ENCODE assay signal across 9 cellular contexts in the genomic region with DNA sequence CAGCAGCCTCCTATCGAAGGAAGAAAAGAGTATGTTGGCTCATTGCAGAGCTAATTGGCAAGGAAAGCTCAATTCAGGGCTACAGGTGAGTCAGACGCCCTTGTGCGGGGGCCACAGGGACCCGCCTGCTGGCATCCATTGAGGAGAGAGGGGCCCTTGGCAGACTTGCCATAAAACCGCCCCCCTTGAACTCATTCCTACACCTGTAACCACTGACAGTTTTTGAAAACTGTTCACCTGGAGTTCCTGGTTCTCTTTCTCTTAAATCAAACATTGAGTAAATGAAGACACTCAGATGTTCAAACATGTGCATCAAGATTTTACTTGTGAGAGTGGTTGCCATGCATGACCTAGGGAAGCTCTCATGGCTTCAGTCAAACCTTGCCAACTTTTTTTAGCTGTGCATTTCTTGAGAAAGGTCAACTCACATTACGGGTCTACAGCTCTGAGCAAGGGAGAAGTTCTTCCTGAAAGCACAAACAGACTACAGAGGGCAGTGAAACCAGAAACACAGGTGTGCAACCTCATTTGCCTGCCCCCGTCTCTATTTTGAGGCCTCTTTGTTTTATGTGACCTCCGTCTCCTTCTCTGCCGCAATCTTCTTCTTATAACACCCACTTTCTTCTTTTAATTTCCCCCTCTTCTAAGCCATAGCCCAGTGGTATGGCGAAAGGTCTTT.
DNase-seq lines count a peak whose midpoint lies in the region; ATAC-seq, FAIRE-seq and TF ChIP-seq lines count a peak whose summit lies in the region.
"Had no signal": no experiment of that assay in that cellular context is flagged by ENCODE, and none has a peak within 500 bp of the region (broad histone marks: within the 10 kb centered on the region; RNA-seq: fewer than 3 reads in every experiment).

No MANE protein-coding gene starts in this region.

- H3K9ac ChIP-seq in HepG2 (ENCODE audit: insufficient read depth, low read depth, low read length): no peak overlapping the region

- H3K36me3 Mint-ChIP-seq in activated naive CD8-positive, alpha-beta T cell treated with anti-CD3 and anti-CD28 coated beads for 36 hours: no peaks in the 10 kb centered on the region

- TF ChIP-seq EP300 in HepG2 (IDR thresholded peaks at IDR 0.05; ENCODE audit: low read depth in 2 of 2, low read length in 2 of 2) (no peak), HepG2 (CRISPR knock-in tag; IDR thresholded peaks at IDR 0.05; ENCODE audit: borderline replicate concordance) (no peak)

- no peaks in the 10 kb centered on the region for H3K36me3 ChIP-seq in HepG2 (replicated peaks in 1 of 2; ENCODE audit: control insufficient read depth in 1 of 2, insufficient read depth in 2 of 2, low read length in 2 of 2)
- no peaks in the 10 kb centered on the region for H3K36me3 ChIP-seq in pancreas

- FAIRE-seq in GM19239 (lab: Jason Lieb, UNC): no peak
- FAIRE-seq in HepG2 (lab: Jason Lieb, UNC): no peak
- no peak for FAIRE-seq in pancreas (lab: Jason Lieb, UNC)

- ATAC-seq in HG03103 (IDR thresholded peaks at IDR 0.05; ENCODE audit: low read depth, unreplicated experiment): peak; percentile 66
- no peak for ATAC-seq in HepG2
- no peak for ATAC-seq in omental fat pad (ENCODE audit: low FRiP score)
- no peak for ATAC-seq in pancreas

- peaks cover 16% of the 10 kb centered on the region for H3K4me1 Mint-ChIP-seq in activated naive CD8-positive, alpha-beta T cell treated with anti-CD3 and anti-CD28 coated beads for 36 hours
- H3K4me1 Mint-ChIP-seq: neural crest cell had no signal

- no peak for TF ChIP-seq CTCF in C4-2B (conservative IDR thresholded peaks at IDR 0.05)
- TF ChIP-seq CTCF in HepG2 (CRISPR knock-in tag; IDR thresholded peaks at IDR 0.05): no peak
- TF ChIP-seq CTCF in omental fat pad (IDR thresholded peaks at IDR 0.05): no peak
- TF ChIP-seq CTCF in pancreas (IDR thresholded peaks at IDR 0.05): no peak

- POLR2A ChIA-PET in HepG2 (lab: Yijun Ruan, JAX): no interaction called here

- 89% methylated on average over 10 of the region's 10 CpGs for WGBS in HepG2 (ENCODE audit: low lambda C conversion rate)
- 88 to 93% methylated on average over 10 of the region's 10 CpGs for WGBS in pancreas, 2 donors

- in situ Hi-C loops in HepG2 (cut with HindIII; ENCODE audit: extremely low pct_ligation_motif_present, low pct_unique_long_range_greater_than_20kb): no loop called here

- no peaks in the 10 kb centered on the region for H4K20me1 ChIP-seq in HepG2 (ENCODE audit: insufficient read depth, low read length)

- H3K4me3 ChIP-seq in HepG2 (replicated peaks in 1 of 3; ENCODE audit: insufficient read depth in 1 of 3, low read depth in 2 of 3, low read length in 3 of 3) (no peak overlapping the region), pancreas (no peak overlapping the region)

- H3K4me1 ChIP-seq in HepG2 (ENCODE audit: insufficient read depth, low read length) (no peaks in the 10 kb centered on the region), pancreas (peaks cover 0 to 14% (median 0%) of the 10 kb centered on the region in 3 donors)

- H2AFZ ChIP-seq in HepG2 (ENCODE audit: low read length): no peak overlapping the region

- H3K4me3 Mint-ChIP-seq in activated naive CD8-positive, alpha-beta T cell treated with anti-CD3 and anti-CD28 coated beads for 36 hours: peak overlapping the region; percentile 16
- H3K4me3 Mint-ChIP-seq: neural crest cell had no signal

- H3K9me3 ChIP-seq in HepG2 (ENCODE audit: low read length) (no peaks in the 10 kb centered on the region), pancreas (no peaks in the 10 kb centered on the region)

- peak overlapping the region; percentile 43 for H3K27ac ChIP-seq in C4-2B
- no peak overlapping the region for H3K27ac ChIP-seq in HepG2 (ENCODE audit: extremely low read length, insufficient read depth, low read length)
- no peak overlapping the region for H3K27ac ChIP-seq in pancreas

- H3K27me3 Mint-ChIP-seq in activated naive CD8-positive, alpha-beta T cell treated with anti-CD3 and anti-CD28 coated beads for 36 hours: peaks cover 4% of the 10 kb centered on the region

- no peak overlapping the region for H3K4me2 ChIP-seq in HepG2 (ENCODE audit: low read depth, low read length)

- peak overlapping the region; percentile 71 for H3K27ac Mint-ChIP-seq in activated naive CD8-positive, alpha-beta T cell treated with anti-CD3 and anti-CD28 coated beads for 36 hours

- intact Hi-C loops in HepG2 (cut with micrococcal nuclease; ENCODE audit: unreplicated experiment): no loop called here
- intact Hi-C loops in pancreas (cut with DNase I): no loop called here

- no peak for TF ChIP-seq POLR2A in HepG2 (IDR thresholded peaks at IDR 0.05; ENCODE audit: insufficient read depth in 1 of 2, low read depth in 2 of 2, low read length in 2 of 2)

- H3K27me3 ChIP-seq in HepG2 (ENCODE audit: control insufficient read depth in 1 of 2, insufficient read depth in 2 of 2, low read length in 2 of 2) (no peaks in the 10 kb centered on the region), pancreas (no peaks in the 10 kb centered on the region)

- no peaks in the 10 kb centered on the region for H3K9me3 Mint-ChIP-seq in activated naive CD8-positive, alpha-beta T cell treated with anti-CD3 and anti-CD28 coated beads for 36 hours
- H3K9me3 Mint-ChIP-seq: neural crest cell had no signal

- TF ChIP-seq RAD21 in HepG2 (CRISPR knock-in tag; IDR thresholded peaks at IDR 0.05): no peak

- DNase-seq in GM19239 (ENCODE audit: insufficient read length, low spot score) (peak; percentile 54), HepG2 (ENCODE audit: low spot score) (no peak), A172 (ENCODE audit: low spot score) (no peak), omental fat pad (ENCODE audit: low spot score) (no peak), pancreas (no peak)
- no peak for DNase-seq in activated naive CD8-positive, alpha-beta T cell treated with anti-CD3 and anti-CD28 coated beads for 36 hours

- no TSS peak for BruUV-seq in HepG2 (replicated peaks; lab: Mats Ljungman, UMichigan)

- CTCF ChIA-PET in HepG2 (lab: Yijun Ruan, JAX; ENCODE audit: low intra/inter-chr PET ratio, low total read pairs): no interaction called here

- no peaks in the 10 kb centered on the region for H3K79me2 ChIP-seq in HepG2 (ENCODE audit: insufficient read depth, low read length)

TF ChIP-seq in HepG2, 621 proteins besides CTCF, POLR2A, EP300 and RAD21:
- TF ChIP-seq ZNF75D (CRISPR knock-in tag; IDR thresholded peaks at IDR 0.05; ENCODE audit: borderline replicate concordance) (no peak), ZBTB38 (CRISPR knock-in tag; IDR thresholded peaks at IDR 0.05) (no peak), WIZ (CRISPR knock-in tag; IDR thresholded peaks at IDR 0.05) (no peak), ZNF530 (CRISPR knock-in tag; IDR thresholded peaks at IDR 0.05; ENCODE audit: low read depth) (no peak), KLF9 (CRISPR knock-in tag; IDR thresholded peaks at IDR 0.05; ENCODE audit: low read depth) (no peak), ZNF780A (CRISPR knock-in tag; IDR thresholded peaks at IDR 0.05) (no peak), KLF12 (CRISPR knock-in tag; IDR thresholded peaks at IDR 0.05; ENCODE audit: borderline replicate concordance) (no peak), KLF11 (CRISPR knock-in tag; IDR thresholded peaks at IDR 0.05) (no peak), TCF12 (IDR thresholded peaks at IDR 0.05) (no peak), TCF12 (CRISPR knock-in tag; IDR thresholded peaks at IDR 0.05) (no peak), SAP130 (CRISPR knock-in tag; IDR thresholded peaks at IDR 0.05; ENCODE audit: low read depth) (no peak), RARG (CRISPR knock-in tag; IDR thresholded peaks at IDR 0.05; ENCODE audit: low read depth) (no peak), RXRA (CRISPR knock-in tag; IDR thresholded peaks at IDR 0.05) (no peak)
- TF ChIP-seq, protein P1, sequence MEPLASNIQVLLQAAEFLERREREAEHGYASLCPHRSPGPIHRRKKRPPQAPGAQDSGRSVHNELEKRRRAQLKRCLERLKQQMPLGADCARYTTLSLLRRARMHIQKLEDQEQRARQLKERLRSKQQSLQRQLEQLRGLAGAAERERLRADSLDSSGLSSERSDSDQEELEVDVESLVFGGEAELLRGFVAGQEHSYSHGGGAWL (CRISPR knock-in tag; IDR thresholded peaks at IDR 0.05): no peak
- TF ChIP-seq, protein P2, sequence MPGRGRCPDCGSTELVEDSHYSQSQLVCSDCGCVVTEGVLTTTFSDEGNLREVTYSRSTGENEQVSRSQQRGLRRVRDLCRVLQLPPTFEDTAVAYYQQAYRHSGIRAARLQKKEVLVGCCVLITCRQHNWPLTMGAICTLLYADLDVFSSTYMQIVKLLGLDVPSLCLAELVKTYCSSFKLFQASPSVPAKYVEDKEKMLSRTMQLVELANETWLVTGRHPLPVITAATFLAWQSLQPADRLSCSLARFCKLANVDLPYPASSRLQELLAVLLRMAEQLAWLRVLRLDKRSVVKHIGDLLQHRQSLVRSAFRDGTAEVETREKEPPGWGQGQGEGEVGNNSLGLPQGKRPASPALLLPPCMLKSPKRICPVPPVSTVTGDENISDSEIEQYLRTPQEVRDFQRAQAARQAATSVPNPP (CRISPR knock-in tag; IDR thresholded peaks at IDR 0.05): no peak
